Comparison of ENCODE assay signal across 17 cellular contexts in genomic region chrX:40709395-40709794, GRCh38. TPM values are rescaled to one million over a fixed set of nuclear protein-coding genes. Genes with fewer than 3 reads are reported as not detected.
DNase-seq lines count a peak whose midpoint lies in the region; ATAC-seq, FAIRE-seq and TF ChIP-seq lines count a peak whose summit lies in the region.
"Had no signal": no experiment of that assay in that cellular context is flagged by ENCODE, and none has a peak within 500 bp of the region (broad histone marks: within the 10 kb centered on the region; RNA-seq: fewer than 3 reads in every experiment).

No MANE protein-coding gene starts in this region.

- H3K36me3 ChIP-seq in right lobe of liver (peaks cover 0 to 3% (median 0%) of the 10 kb centered on the region in 4 donors), HepG2 (replicated peaks in 1 of 2; ENCODE audit: control insufficient read depth in 1 of 2, insufficient read depth in 2 of 2, low read length in 2 of 2) (peaks cover 0 to 16% of the 10 kb centered on the region in 2 experiments; a peak in 4 of 5 replicates), small intestine (ENCODE audit: control insufficient read depth in 2 of 2, insufficient read depth in 2 of 2, low read length in 2 of 2) (peaks cover 0 to 2% of the 10 kb centered on the region in 2 donors)

- DNase-seq in right lobe of liver (no peak), HepG2 (ENCODE audit: low spot score) (no peak), small intestine (peak; percentile 35), OCI-M1 (lab: John Stamatoyannopoulos, UW) (no peak), cerebellar nuclear complex (lab: John Stamatoyannopoulos, UW) (no peak), cerebellum (ENCODE audit: low spot score) (no peak)
- DNase-seq: CD4-positive, alpha-beta memory T cell; DMS153; DND-41; EL; GM23248 had no signal

- H2AFZ ChIP-seq in HepG2 (ENCODE audit: low read length), result no peak overlapping the region
- H2AFZ ChIP-seq: GM23248 had no signal

- FAIRE-seq in HepG2 (lab: Jason Lieb, UNC) (no peak), TTC549 (lab: Jason Lieb, UNC) (peak; percentile 47), islet of Langerhans (lab: Jason Lieb, UNC) (peak; percentile 99), small intestine (lab: Jason Lieb, UNC) (peak; percentile 89)

- no peak for TF ChIP-seq RAD21 in HepG2 (CRISPR knock-in tag; IDR thresholded peaks at IDR 0.05)

- peaks cover under 1% of the 10 kb centered on the region for H3K79me2 ChIP-seq in HepG2 (ENCODE audit: insufficient read depth, low read length)

- H3K4me1 ChIP-seq in right lobe of liver, result no peaks in the 10 kb centered on the region
- peaks cover 6% of the 10 kb centered on the region; the same call in 1 of the 2 replicates for H3K4me1 ChIP-seq in HepG2 (ENCODE audit: insufficient read depth, low read length)
- no peaks in the 10 kb centered on the region for H3K4me1 ChIP-seq in small intestine (ENCODE audit: control insufficient read depth in 2 of 2, insufficient read depth in 1 of 2, low read depth in 1 of 2, low read length in 1 of 2)
- H3K4me1 ChIP-seq: BLaER1, HAP-1 had no signal

- H3K27ac ChIP-seq in right lobe of liver (no peak overlapping the region), HepG2 (ENCODE audit: extremely low read length, insufficient read depth, low read length) (no peak overlapping the region), small intestine (ENCODE audit: low read depth in 1 of 2, low read length in 1 of 2) (no peak overlapping the region)
- H3K27ac ChIP-seq: 22Rv1, BLaER1, GM23248 had no signal

- H3K27me3 ChIP-seq in right lobe of liver (no peaks in the 10 kb centered on the region), HepG2 (ENCODE audit: control insufficient read depth in 1 of 2, insufficient read depth in 2 of 2, low read length in 2 of 2) (no peaks in the 10 kb centered on the region), small intestine (ENCODE audit: control insufficient read depth in 2 of 2, insufficient read depth in 2 of 2, low read length in 2 of 2) (no peaks in the 10 kb centered on the region)

- POLR2A ChIA-PET in HepG2 (lab: Yijun Ruan, JAX), result no interaction called here

- intact Hi-C loops in right lobe of liver (cut with DNase I), result no loop called here
- intact Hi-C loops in HepG2 (cut with micrococcal nuclease; ENCODE audit: unreplicated experiment), result no loop called here

- TF ChIP-seq EP300 in HepG2 (IDR thresholded peaks at IDR 0.05; ENCODE audit: low read depth in 2 of 2, low read length in 2 of 2) (no peak), HepG2 (CRISPR knock-in tag; IDR thresholded peaks at IDR 0.05; ENCODE audit: borderline replicate concordance) (no peak)

- H3K4me3 ChIP-seq in right lobe of liver (no peak overlapping the region), HepG2 (replicated peaks in 1 of 3; ENCODE audit: insufficient read depth in 1 of 3, low read depth in 2 of 3, low read length in 3 of 3) (no peak overlapping the region), small intestine (ENCODE audit: low read depth in 1 of 2, low read length in 2 of 2) (no peak overlapping the region)
- H3K4me3 ChIP-seq: BLaER1, GM12878, GM23248, HAP-1 had no signal

- TF ChIP-seq CTCF in right lobe of liver (IDR thresholded peaks at IDR 0.05) (no peak), HepG2 (CRISPR knock-in tag; IDR thresholded peaks at IDR 0.05) (no peak)

- H3K9me3 ChIP-seq in right lobe of liver, result no peaks in the 10 kb centered on the region
- H3K9me3 ChIP-seq in HepG2 (ENCODE audit: low read length), result no peaks in the 10 kb centered on the region
- no peaks in the 10 kb centered on the region for H3K9me3 ChIP-seq in small intestine (ENCODE audit: control insufficient read depth, low read depth)
- H3K9me3 ChIP-seq: BLaER1, HAP-1 had no signal

- CTCF ChIA-PET in HepG2 (lab: Yijun Ruan, JAX; ENCODE audit: low intra/inter-chr PET ratio, low total read pairs), result no interaction called here

- in situ Hi-C loops in HepG2 (cut with HindIII; ENCODE audit: extremely low pct_ligation_motif_present, low pct_unique_long_range_greater_than_20kb), result no loop called here

- TF ChIP-seq POLR2A in right lobe of liver (IDR thresholded peaks at IDR 0.05), result no peak
- no peak for TF ChIP-seq POLR2A in HepG2 (IDR thresholded peaks at IDR 0.05; ENCODE audit: insufficient read depth in 1 of 2, low read depth in 2 of 2, low read length in 2 of 2)

- H3K9ac ChIP-seq in HepG2 (ENCODE audit: insufficient read depth, low read depth, low read length), result no peak overlapping the region
- H3K9ac ChIP-seq: BLaER1, GM23248 had no signal

- no peak overlapping the region for H3K4me2 ChIP-seq in HepG2 (ENCODE audit: low read depth, low read length)
- H3K4me2 ChIP-seq: BLaER1 had no signal

- no peaks in the 10 kb centered on the region for H4K20me1 ChIP-seq in HepG2 (ENCODE audit: insufficient read depth, low read length)
- H4K20me1 ChIP-seq: BLaER1 had no signal

- ATAC-seq in right lobe of liver (peak in 3 of 4 donors; percentile 35 to 63 (median 38)), HepG2 (no peak)
- ATAC-seq: GM12878 had no signal

- WGBS in right lobe of liver (ENCODE audit: insufficient coverage, low coverage, low lambda C conversion rate, missing lambda C conversion rate), result 32% methylated on average over 1 of the region's 1 CpG
- 95% methylated on average over 1 of the region's 1 CpG for WGBS in HepG2 (ENCODE audit: low lambda C conversion rate)
- 27 to 56% (median 30%) methylated on average over 1 of the region's 1 CpG for WGBS in small intestine, 3 donors

- no TSS peak for BruUV-seq in HepG2 (replicated peaks; lab: Mats Ljungman, UMichigan)

TF ChIP-seq in HepG2, 621 proteins besides CTCF, POLR2A, EP300 and RAD21 (continues in another document):
- TF ChIP-seq HINFP (CRISPR knock-in tag; IDR thresholded peaks at IDR 0.05; ENCODE audit: low read depth) (no peak), RFX5 (IDR thresholded peaks at IDR 0.05; ENCODE audit: low read depth, low read length) (no peak)

RNA-seq across cellular contexts. Expression of gene MED14, which starts 25.9 kb away (rescaled TPM):
- total RNA-seq in right lobe of liver (10 to 100 TPM; 13.6 to 28.4 (median 24.2) TPM), HepG2 (2016; rRNA removed; fragmentation: Illumina TruSeq; extraction: Trizol) (10.2 and 14.2 TPM in 2 replicates), cerebellum (55.6 TPM)
- 1.4 and 2.2 TPM in 2 replicates for total RNA-seq in HepG2 (2016; cell fraction: cytosol; rRNA removed; fragmentation: Illumina TruSeq; extraction: Trizol; ENCODE audit: low read depth)
- total RNA-seq in HepG2 (2016; cell fraction: insoluble cytoplasmic fraction; rRNA removed; fragmentation: Illumina TruSeq; extraction: Trizol), result 10.3 and 15.7 TPM in 2 replicates
- total RNA-seq in HepG2 (2016; cell fraction: membrane; rRNA removed; fragmentation: Illumina TruSeq; extraction: Trizol), result 5.9 and 6.5 TPM in 2 replicates
- total RNA-seq in HepG2 (2016; cell fraction: nucleus; rRNA removed; fragmentation: Illumina TruSeq; extraction: Trizol), result 22.1 and 24.4 TPM in 2 replicates
- polyA plus RNA-seq in HepG2 (2011; rRNA removed) (15.8 and 16.3 TPM in 2 replicates), small intestine (10 to 100 TPM; 13.0 to 18.1 (median 16.5) TPM)
- 10.2 and 10.8 TPM in 2 replicates for polyA plus RNA-seq in HepG2 (2011; cell fraction: cytosol; rRNA removed)
- 20.3 and 21.1 TPM in 2 replicates for polyA plus RNA-seq in HepG2 (2011; cell fraction: nucleus; rRNA removed)
- 16.8 and 17.5 TPM in 2 replicates for polyA plus RNA-seq in HepG2 (2012)
- 0.45 and 0.47 TPM in 2 replicates for polyA plus RNA-seq in HepG2 (2016; cell fraction: cytosol; fragmentation: Illumina TruSeq; extraction: Trizol; ENCODE audit: low read depth)
- polyA plus RNA-seq in HepG2 (2016; cell fraction: insoluble cytoplasmic fraction; fragmentation: Illumina TruSeq; extraction: Trizol; ENCODE audit: low read depth), result 20.2 and 20.3 TPM in 2 replicates
- 2.0 and 2.3 TPM in 2 replicates for polyA plus RNA-seq in HepG2 (2016; cell fraction: membrane; fragmentation: Illumina TruSeq; extraction: Trizol; ENCODE audit: low read depth)
- 23.3 and 27.7 TPM in 2 replicates for polyA plus RNA-seq in HepG2 (2016; cell fraction: nucleus; fragmentation: Illumina TruSeq; extraction: Trizol; ENCODE audit: insufficient read depth, low read depth)
- 39.3 and 68.8 TPM in 2 replicates for polyA minus RNA-seq in HepG2 (2011; rRNA and poly(A)+ RNA removed; ENCODE audit: low replicate concordance)
- polyA minus RNA-seq in HepG2 (2011; cell fraction: cytosol; rRNA and poly(A)+ RNA removed), result 14.1 and 18.8 TPM in 2 replicates
- 57.2 and 64.4 TPM in 2 replicates for polyA minus RNA-seq in HepG2 (2011; cell fraction: nucleus; rRNA and poly(A)+ RNA removed)
